23 cellular contexts compared by ENCODE assay signal in genomic region chr19:49949735-49950589, GRCh38. TPM values are rescaled to one million over a fixed set of nuclear protein-coding genes. Genes with fewer than 3 reads are reported as not detected.
A peak's percentile ranks its signal among the peaks of the same experiment; 100 is the strongest.
DNase-seq lines count a peak whose midpoint lies in the region; ATAC-seq, FAIRE-seq and TF ChIP-seq lines count a peak whose summit lies in the region.
"Had no signal": no experiment of that assay in that cellular context is flagged by ENCODE, and none has a peak within 500 bp of the region (broad histone marks: within the 10 kb centered on the region; RNA-seq: fewer than 3 reads in every experiment).

No MANE protein-coding gene starts in this region.

- H3K9me1 ChIP-seq in K562 (ENCODE audit: control insufficient read depth, insufficient read depth, low read length), result no peaks in the 10 kb centered on the region

- H3K4ac ChIP-seq in neuronal stem cell (ENCODE audit: low read length), result no peak overlapping the region

- no peak for TF ChIP-seq EP300 in K562 (IDR thresholded peaks at IDR 0.05; ENCODE audit: low read length)

- H2BK12ac ChIP-seq in neuronal stem cell (ENCODE audit: low read length), result no peak overlapping the region

- H3K79me2 ChIP-seq in K562 (ENCODE audit: control insufficient read depth, insufficient read depth, low read length), result no peaks in the 10 kb centered on the region

- H3K79me1 ChIP-seq in neuronal stem cell (ENCODE audit: low read depth, low read length), result no peaks in the 10 kb centered on the region

- ATAC-seq in K562 (no peak), HG03139 (IDR thresholded peaks at IDR 0.05; ENCODE audit: unreplicated experiment) (no peak)
- ATAC-seq: gastroesophageal sphincter; left lung; sciatic nerve; stimulated activated naive B cell treated with anti-CD40 and anti-IgM and Interleukin-4, amounts not matched to agents 10 μg/mL and 1 μg/mL and 100 μg/mL, for 72 hours had no signal

- H4K8ac ChIP-seq in neuronal stem cell (ENCODE audit: low read depth, low read length), result no peak overlapping the region

- WGBS in K562 (ENCODE audit: insufficient coverage, low coverage, missing lambda C conversion rate), result 9% methylated on average over 8 of the region's 11 CpGs
- WGBS in neuronal stem cell (ENCODE audit: extremely low coverage in 2 of 2, insufficient read length in 2 of 2, insufficient replicate concordance in 1 of 2), 2 donors, result no CpG with 5 or more reads among the region's 11 CpGs

- FAIRE-seq in K562 (lab: Jason Lieb, UNC), result no peak

- no peaks in the 10 kb centered on the region for H3K9me3 ChIP-seq in K562 (replicated peaks; ENCODE audit: control insufficient read depth, insufficient read depth, low read depth, low read length)
- H3K9me3 ChIP-seq in neuronal stem cell (replicated peaks in 1 of 2; ENCODE audit: control insufficient read depth in 2 of 2, insufficient read depth in 1 of 2, low read depth in 1 of 2, low read length in 2 of 2), result peaks cover 3 to 4% of the 10 kb centered on the region in 2 donors
- H3K9me3 ChIP-seq: gastroesophageal sphincter, left lung, SJCRH30, thyroid gland had no signal

- in situ Hi-C loops in K562 (cut with MboI), result no loop called here

- H3K4me2 ChIP-seq in K562 (ENCODE audit: insufficient read depth, low read length) (no peak overlapping the region), neuronal stem cell (ENCODE audit: insufficient read depth, low read length, poor library complexity, severe bottlenecking) (no peak overlapping the region)

- no peak overlapping the region for H3K18ac ChIP-seq in neuronal stem cell (ENCODE audit: low read length)

- H3K27ac ChIP-seq in K562 (ENCODE audit: extremely low read depth, low read depth, low read length) (no peak overlapping the region), neuronal stem cell (replicated peaks; ENCODE audit: low read length) (no peak overlapping the region)
- H3K27ac ChIP-seq: gastroesophageal sphincter, left lung, SJCRH30, thyroid gland, VCaP had no signal

- POLR2A ChIA-PET in K562 (lab: Yijun Ruan, JAX), result no interaction called here

- DNase-seq in H7, result peak; percentile 26
- DNase-seq in K562 (ENCODE audit: extremely low read depth in 1 of 4, low spot score in 3 of 4), result peak in 1 of 4 experiments; percentile 16
- DNase-seq in neuronal stem cell (ENCODE audit: low spot score), result no peak
- no peak for DNase-seq in AG08395 (ENCODE audit: low spot score)
- DNase-seq: activated naive CD4-positive, alpha-beta T cell treated with anti-CD3 and anti-CD28 coated beads for 36 hours; activated T-cell treated with anti-CD3 and anti-CD28 coated beads for 4 hours; CD8-positive, alpha-beta memory T cell; central memory CD4-positive, alpha-beta T cell; DMS79 treated with DMSO at 0.1 percent for 48 hours; effector CD4-positive, alpha-beta T cell; IMR-90; NCI-H1694 treated with DMSO at 0.1 percent for 48 hours; NCI-H345; SJCRH30; stimulated activated naive B cell treated with anti-CD40 and anti-IgM and Interleukin-4, amounts not matched to agents 10 μg/mL and 1 μg/mL and 100 μg/mL, for 72 hours; thyroid gland had no signal

- H3K36me3 ChIP-seq in H7 (replicated peaks; ENCODE audit: control insufficient read depth, insufficient read depth, low read length), result no peaks in the 10 kb centered on the region
- no peaks in the 10 kb centered on the region for H3K36me3 ChIP-seq in K562 (ENCODE audit: control insufficient read depth, insufficient read depth, low read length)
- no peaks in the 10 kb centered on the region for H3K36me3 ChIP-seq in neuronal stem cell (replicated peaks in 1 of 2; ENCODE audit: control insufficient read depth in 2 of 2, insufficient read depth in 2 of 2, low read length in 2 of 2)
- H3K36me3 ChIP-seq: gastroesophageal sphincter, left lung, SJCRH30, thyroid gland had no signal

- no peak overlapping the region for H3K14ac ChIP-seq in neuronal stem cell (ENCODE audit: low read length)

- no peak for TF ChIP-seq RAD21 in K562 (CRISPR knock-in tag; conservative IDR thresholded peaks at IDR 0.05 in 1 of 2, IDR thresholded peaks at IDR 0.05 in 1 of 2)

- H2AK5ac ChIP-seq in neuronal stem cell (ENCODE audit: low read depth, low read length), result no peak overlapping the region

- no peak overlapping the region for H2BK120ac ChIP-seq in neuronal stem cell (ENCODE audit: low read depth, low read length)

- H3K27me3 ChIP-seq in H7 (ENCODE audit: control insufficient read depth, insufficient read depth, low read length), result no peaks in the 10 kb centered on the region; the same call in 1 of the 2 replicates
- H3K27me3 ChIP-seq in K562 (ENCODE audit: control insufficient read depth in 2 of 2, insufficient read depth in 2 of 2, low read length in 2 of 2), result peaks cover 3 to 4% of the 10 kb centered on the region in 2 experiments; a peak in 3 of 5 replicates
- no peaks in the 10 kb centered on the region for H3K27me3 ChIP-seq in neuronal stem cell (ENCODE audit: control insufficient read depth in 3 of 3, insufficient read depth in 3 of 3, low read depth in 1 of 3, low read length in 3 of 3)
- H3K27me3 ChIP-seq: SJCRH30, thyroid gland had no signal

- H4K91ac ChIP-seq in neuronal stem cell (ENCODE audit: low read depth, low read length, poor library complexity), result no peak overlapping the region

- H3K23ac ChIP-seq in neuronal stem cell (ENCODE audit: low read depth, low read length, poor library complexity), result no peak overlapping the region

- H2AFZ ChIP-seq in K562 (ENCODE audit: low read depth, low read length), result no peak overlapping the region
- H2AFZ ChIP-seq in neuronal stem cell (ENCODE audit: low read length), result peak overlapping the region; percentile 46

- H2BK5ac ChIP-seq in neuronal stem cell (ENCODE audit: low read length), result no peak overlapping the region

- CTCF ChIA-PET in K562 (lab: Yijun Ruan, JAX; ENCODE audit: low intra/inter-chr PET ratio), result no interaction called here

- no peak for TF ChIP-seq CTCF in K562 (IDR thresholded peaks at IDR 0.05 in 2 of 3, conservative IDR thresholded peaks at IDR 0.05 in 1 of 3; ENCODE audit: insufficient read depth in 2 of 3, low read depth in 1 of 3, low read length in 3 of 3)

- H4K20me1 ChIP-seq in K562 (replicated peaks; ENCODE audit: control insufficient read depth, insufficient read depth, low read length), result no peaks in the 10 kb centered on the region

- intact Hi-C loops in K562 (cut with micrococcal nuclease), result no loop called here

- H3K4me3 ChIP-seq in H7 (ENCODE audit: insufficient read depth, low read depth, low read length) (no peak overlapping the region), K562 (no peak overlapping the region), neuronal stem cell (ENCODE audit: low read length in 2 of 2) (no peak overlapping the region)
- H3K4me3 ChIP-seq: gastroesophageal sphincter, left lung, SJCRH30, thyroid gland had no signal

- no TSS peak for BruUV-seq in K562 (replicated peaks; lab: Mats Ljungman, UMichigan)

- H3K4me1 ChIP-seq in K562 (replicated peaks in 1 of 2; ENCODE audit: control insufficient read depth in 2 of 2, insufficient read depth in 2 of 2, low read length in 2 of 2), result peaks cover 12% of the 10 kb centered on the region in 2 experiments; a peak in 4 of 5 replicates
- H3K4me1 ChIP-seq in neuronal stem cell (ENCODE audit: control insufficient read depth in 2 of 2, insufficient read depth in 1 of 2, low read depth in 1 of 2, low read length in 2 of 2), result peaks cover 0 to 10% of the 10 kb centered on the region in 2 donors

- TF ChIP-seq POLR2A in K562 (conservative IDR thresholded peaks at IDR 0.05), result no peak

- H3K9ac ChIP-seq in K562 (ENCODE audit: insufficient read depth in 1 of 2, low read depth in 2 of 2, low read length in 2 of 2) (peak overlapping the region in 1 of 2 experiments; percentile 4; a peak in 1 of 4 replicates), neuronal stem cell (ENCODE audit: low read depth, low read length, poor library complexity) (no peak overlapping the region)

- no peak overlapping the region for H2BK15ac ChIP-seq in neuronal stem cell (ENCODE audit: low read length)

RNA-seq across cellular contexts. Expression of gene SIGLEC11, which starts 11.0 kb away (rescaled TPM):
- total RNA-seq in H7 (2014; rRNA removed; shearing (Covaris generic)), result not detected in 2 replicates
- not detected in 2 replicates for total RNA-seq in K562 (2011; cell fraction: chromatin; rRNA removed; ENCODE audit: low replicate concordance)
- not detected in 2 replicates for total RNA-seq in K562 (2011; cell fraction: nucleolus; rRNA removed)
- total RNA-seq in K562 (2011; cell fraction: nucleoplasm; rRNA removed), result not detected in 2 replicates
- total RNA-seq in K562 (2014; rRNA removed), result not detected in 2 replicates
- not detected in 2 replicates for total RNA-seq in K562 (2014; rRNA removed; fragmentation: Illumina TruSeq; extraction: Trizol)
- total RNA-seq in K562 (2015; rRNA removed; fragmentation: Illumina TruSeq; extraction: Trizol), result not detected in 2 replicates
- not detected in 2 replicates for total RNA-seq in K562 (2021)
- polyA plus RNA-seq in K562 (2011; rRNA removed), result not detected in 2 replicates
- not detected in 2 replicates for polyA plus RNA-seq in K562 (2011; cell fraction: cytosol; rRNA removed)
- polyA plus RNA-seq in K562 (2011; cell fraction: nucleus; rRNA removed), result 0.04 TPM in 1 of 2 replicates, not detected in the other
- polyA plus RNA-seq in K562 (2012), result not detected in 2 replicates
- polyA plus RNA-seq in K562 (2014; fragmentation: Illumina TruSeq; extraction: Trizol), result not detected in 2 replicates
- not detected for polyA plus RNA-seq in K562 (2014; fragmentation: Nextera tagmentation; extraction: Ambion mirVana)
- polyA plus RNA-seq in K562 (2014; rRNA removed), result not detected in 2 replicates
- not detected in 2 replicates for polyA minus RNA-seq in K562 (2011; rRNA and poly(A)+ RNA removed)
- not detected in 2 replicates for polyA minus RNA-seq in K562 (2011; cell fraction: cytosol; rRNA and poly(A)+ RNA removed)
- not detected in 2 replicates for polyA minus RNA-seq in K562 (2011; cell fraction: nucleus; rRNA and poly(A)+ RNA removed)
- not detected for polyA plus RNA-seq in neuronal stem cell (2013, experiment 1 of 2)
- not detected for polyA plus RNA-seq in neuronal stem cell (2013, experiment 2 of 2)
- total RNA-seq: activated naive CD4-positive, alpha-beta T cell treated with anti-CD3 and anti-CD28 coated beads for 36 hours; CD8-positive, alpha-beta memory T cell; IMR-90; osteocyte; T-helper 1 cell treated with Interleukin-12 subunit alpha and Interleukin-12 subunit beta and Interleukin-4 antibody, amounts not matched to agents 30 ng/mL and 1 ng/mL, for 36 hours had no signal
- polyA plus RNA-seq: CD8-positive, alpha-beta memory T cell; IMR-90 had no signal

RNA-seq across cellular contexts. Expression of gene NUP62, which starts 20.7 kb away (rescaled TPM):
- total RNA-seq in H7 (2014; rRNA removed; shearing (Covaris generic)), result 104 and 109 TPM in 2 replicates
- 61.1 and 124 TPM in 2 replicates for total RNA-seq in K562 (2011; cell fraction: chromatin; rRNA removed; ENCODE audit: low replicate concordance)
- 57.5 and 59.2 TPM in 2 replicates for total RNA-seq in K562 (2011; cell fraction: nucleolus; rRNA removed)
- 77.8 and 90.7 TPM in 2 replicates for total RNA-seq in K562 (2011; cell fraction: nucleoplasm; rRNA removed)
- 78.5 and 101 TPM in 2 replicates for total RNA-seq in K562 (2014; rRNA removed)
- 49.1 and 51.3 TPM in 2 replicates for total RNA-seq in K562 (2014; rRNA removed; fragmentation: Illumina TruSeq; extraction: Trizol)
- total RNA-seq in K562 (2015; rRNA removed; fragmentation: Illumina TruSeq; extraction: Trizol), result 68.0 and 70.2 TPM in 2 replicates
- total RNA-seq in K562 (2021), result 109 and 118 TPM in 2 replicates
- 20.8 and 27.4 TPM in 2 replicates for polyA plus RNA-seq in K562 (2011; rRNA removed)
- 24.2 and 45.3 TPM in 2 replicates for polyA plus RNA-seq in K562 (2011; cell fraction: cytosol; rRNA removed)
- 21.8 and 35.3 TPM in 2 replicates for polyA plus RNA-seq in K562 (2011; cell fraction: nucleus; rRNA removed)
- 51.8 and 87.1 TPM in 2 replicates for polyA plus RNA-seq in K562 (2012)
- 89.2 and 102 TPM in 2 replicates for polyA plus RNA-seq in K562 (2014; fragmentation: Illumina TruSeq; extraction: Trizol)
- polyA plus RNA-seq in K562 (2014; fragmentation: Nextera tagmentation; extraction: Ambion mirVana), result 10 to 100 TPM; 16.9 to 20.7 TPM
- 66.0 and 71.8 TPM in 2 replicates for polyA plus RNA-seq in K562 (2014; rRNA removed)
- 14.2 and 15.0 TPM in 2 replicates for polyA minus RNA-seq in K562 (2011; rRNA and poly(A)+ RNA removed)
- polyA minus RNA-seq in K562 (2011; cell fraction: cytosol; rRNA and poly(A)+ RNA removed), result 25.2 and 30.2 TPM in 2 replicates
- 12.9 and 13.6 TPM in 2 replicates for polyA minus RNA-seq in K562 (2011; cell fraction: nucleus; rRNA and poly(A)+ RNA removed)
- polyA plus RNA-seq in neuronal stem cell (2013, experiment 1 of 2), result 69.0 TPM
- 72.2 TPM for polyA plus RNA-seq in neuronal stem cell (2013, experiment 2 of 2)

RNA-seq across cellular contexts. Expression of gene ATF5, which starts 21.0 kb away (rescaled TPM):
- total RNA-seq in H7 (2014; rRNA removed; shearing (Covaris generic)), result 10.7 and 15.0 TPM in 2 replicates
- total RNA-seq in K562 (2011; cell fraction: chromatin; rRNA removed; ENCODE audit: low replicate concordance), result 9.2 and 9.5 TPM in 2 replicates
- total RNA-seq in K562 (2011; cell fraction: nucleolus; rRNA removed), result 5.7 and 9.2 TPM in 2 replicates
- 10.9 and 12.4 TPM in 2 replicates for total RNA-seq in K562 (2011; cell fraction: nucleoplasm; rRNA removed)
- total RNA-seq in K562 (2014; rRNA removed) (20.5 and 21.7 TPM in 2 replicates), K562 (2014; rRNA removed; fragmentation: Illumina TruSeq; extraction: Trizol) (10.8 and 11.1 TPM in 2 replicates), K562 (2015; rRNA removed; fragmentation: Illumina TruSeq; extraction: Trizol) (11.1 and 13.0 TPM in 2 replicates), K562 (2021) (52.4 and 57.6 TPM in 2 replicates)
- polyA plus RNA-seq in K562 (2011; rRNA removed) (3.0 and 5.9 TPM in 2 replicates), K562 (2014; fragmentation: Illumina TruSeq; extraction: Trizol) (30.7 and 53.3 TPM in 2 replicates), K562 (2014; fragmentation: Nextera tagmentation; extraction: Ambion mirVana) (1 to 10 TPM; 3.8 to 5.2 TPM), K562 (2014; rRNA removed) (39.6 and 42.8 TPM in 2 replicates)
- polyA plus RNA-seq in K562 (2011; cell fraction: cytosol; rRNA removed), result 4.5 and 8.9 TPM in 2 replicates
- polyA plus RNA-seq in K562 (2011; cell fraction: nucleus; rRNA removed), result 6.4 and 6.8 TPM in 2 replicates
- polyA plus RNA-seq in K562 (2012), result 38.4 and 739 TPM in 2 replicates
- 0.74 and 1.9 TPM in 2 replicates for polyA minus RNA-seq in K562 (2011; rRNA and poly(A)+ RNA removed)
- polyA minus RNA-seq in K562 (2011; cell fraction: cytosol; rRNA and poly(A)+ RNA removed), result 2.4 and 4.5 TPM in 2 replicates
- polyA minus RNA-seq in K562 (2011; cell fraction: nucleus; rRNA and poly(A)+ RNA removed), result 0.54 and 0.89 TPM in 2 replicates
- polyA plus RNA-seq in neuronal stem cell (2013, experiment 1 of 2), result 7.5 TPM
- 7.7 TPM for polyA plus RNA-seq in neuronal stem cell (2013, experiment 2 of 2)

RNA-seq across cellular contexts. Expression of gene IL4I1, which starts 53.3 kb away (rescaled TPM):
- total RNA-seq in H7 (2014; rRNA removed; shearing (Covaris generic)), result 0.59 and 0.73 TPM in 2 replicates
- total RNA-seq in K562 (2011; cell fraction: chromatin; rRNA removed; ENCODE audit: low replicate concordance), result 0.93 TPM in 1 of 2 replicates, not detected in the other
- 1.8 TPM in 2 replicates for total RNA-seq in K562 (2011; cell fraction: nucleolus; rRNA removed)
- total RNA-seq in K562 (2011; cell fraction: nucleoplasm; rRNA removed), result 0.37 and 0.46 TPM in 2 replicates
- total RNA-seq in K562 (2014; rRNA removed) (0.90 and 0.95 TPM in 2 replicates), K562 (2014; rRNA removed; fragmentation: Illumina TruSeq; extraction: Trizol) (0.33 TPM in 1 of 2 replicates, not detected in the other), K562 (2015; rRNA removed; fragmentation: Illumina TruSeq; extraction: Trizol) (0.19 and 0.43 TPM in 2 replicates), K562 (2021) (0.55 and 0.76 TPM in 2 replicates)
- polyA plus RNA-seq in K562 (2011; rRNA removed) (0.06 and 0.31 TPM in 2 replicates), K562 (2014; fragmentation: Illumina TruSeq; extraction: Trizol) (0.15 TPM in 1 of 2 replicates, not detected in the other), K562 (2014; fragmentation: Nextera tagmentation; extraction: Ambion mirVana) (under 1 TPM in 1 of 2 experiments, not detected in 1; 0.13 TPM), K562 (2014; rRNA removed) (0.09 and 0.44 TPM in 2 replicates)
- polyA plus RNA-seq in K562 (2011; cell fraction: cytosol; rRNA removed), result 0.04 and 0.36 TPM in 2 replicates
- 0.24 and 0.27 TPM in 2 replicates for polyA plus RNA-seq in K562 (2011; cell fraction: nucleus; rRNA removed)
- polyA plus RNA-seq in K562 (2012), result 0.50 and 0.56 TPM in 2 replicates
- polyA minus RNA-seq in K562 (2011; rRNA and poly(A)+ RNA removed), result 0.11 TPM in 1 of 2 replicates, not detected in the other
- polyA minus RNA-seq in K562 (2011; cell fraction: cytosol; rRNA and poly(A)+ RNA removed), result 0.67 and 0.73 TPM in 2 replicates
- polyA minus RNA-seq in K562 (2011; cell fraction: nucleus; rRNA and poly(A)+ RNA removed), result 0.67 and 0.81 TPM in 2 replicates
- polyA plus RNA-seq in neuronal stem cell (2013, experiment 1 of 2), result 0.28 TPM
- polyA plus RNA-seq in neuronal stem cell (2013, experiment 2 of 2), result 0.26 TPM
- total RNA-seq: osteocyte, SJCRH30 had no signal
